ENCODE assay signal across 13 cellular contexts in the genomic region with DNA sequence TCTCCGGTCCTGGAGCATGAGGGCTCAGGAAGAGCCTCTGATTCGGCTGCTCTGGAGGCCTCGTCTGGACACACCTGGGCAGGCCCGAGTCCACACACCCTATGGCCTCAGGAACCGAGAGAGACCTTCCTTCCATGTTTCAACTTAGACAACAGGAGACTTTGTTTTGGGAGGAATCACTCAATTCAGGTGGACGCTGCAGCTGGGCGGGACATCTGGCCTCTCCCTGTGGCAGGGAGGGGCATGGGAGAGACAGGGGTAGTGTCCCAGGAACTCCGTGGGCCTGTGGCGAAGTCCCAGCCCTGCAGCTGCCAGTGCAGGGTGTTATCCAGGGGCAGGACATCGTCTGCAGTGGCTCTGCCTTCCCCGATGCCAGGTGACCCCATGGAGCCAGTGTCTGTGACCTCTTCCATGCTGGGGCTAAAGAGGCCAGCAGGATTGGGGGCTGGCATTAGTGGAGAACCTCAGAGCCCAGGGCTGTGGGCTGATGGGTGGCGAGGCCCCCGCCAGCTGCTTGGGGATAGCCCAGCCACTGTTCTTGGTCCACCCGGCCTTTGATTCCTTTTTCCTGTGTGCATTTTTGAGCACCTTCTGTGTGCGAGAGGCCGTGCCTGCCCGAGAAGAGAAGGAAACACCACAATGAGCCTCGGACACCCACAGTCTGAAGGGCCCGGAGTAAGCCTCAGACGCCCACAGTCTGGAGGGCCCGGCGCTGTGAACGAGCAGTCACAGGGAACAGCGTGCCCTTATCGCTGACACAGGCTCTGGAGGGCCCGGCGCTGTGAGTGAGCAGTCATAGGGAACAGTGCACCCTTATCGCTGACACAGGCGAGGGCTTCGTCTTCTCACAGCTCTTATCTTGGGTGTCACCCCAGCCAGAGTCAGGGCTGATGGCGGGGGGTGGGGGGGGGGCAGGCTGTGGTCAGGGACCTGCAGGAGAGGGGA. TPM values are rescaled to one million over a fixed set of nuclear protein-coding genes. Genes with fewer than 3 reads are reported as not detected.
DNase-seq lines count a peak whose midpoint lies in the region; ATAC-seq and TF ChIP-seq lines count a peak whose summit lies in the region.
"Had no signal": no experiment of that assay in that cellular context is flagged by ENCODE, and none has a peak within 500 bp of the region (broad histone marks: within the 10 kb centered on the region; RNA-seq: fewer than 3 reads in every experiment).

No MANE protein-coding gene starts in this region.

- DNase-seq in NT2/D1 (ENCODE audit: low read depth, low spot score), result no peak
- no peak for DNase-seq in coronary artery (ENCODE audit: low spot score)
- peak; percentile 71 for DNase-seq in testis
- no peak for DNase-seq in stimulated activated CD4-positive, alpha-beta T cell treated with anti-CD3 and anti-CD28 coated beads, Interleukin-2, amount 100 ng/mL, for 48 hours
- DNase-seq in activated naive CD4-positive, alpha-beta T cell (lab: John Stamatoyannopoulos, UW), result no peak
- no peak for DNase-seq in activated gamma-delta T cell treated with Interleukin-2 at 50 U/mL for 16 hours
- DNase-seq: activated effector memory CD4-positive, alpha-beta T cell treated with Interleukin-2 at 50 U/mL for 16 hours; NCI-H1930; NK-92 treated with Interleukin-12 subunit alpha and Interleukin-12 subunit beta, amount 100 ng/mL, for 24 hours; stimulated activated CD4-positive, alpha-beta T cell treated with anti-CD3 and anti-CD28 coated beads, Interleukin-15, amount 100 ng/mL, for 24 hours had no signal

- H3K4me1 ChIP-seq in NT2/D1 (ENCODE audit: insufficient read depth, insufficient read length) (peaks cover 76% of the 10 kb centered on the region), testis (peaks cover 52% of the 10 kb centered on the region)

- peak overlapping the region; percentile 37 for H3K9ac ChIP-seq in NT2/D1 (ENCODE audit: insufficient read length, low read depth)
- H3K9ac ChIP-seq: BLaER1 had no signal

- H3K36me3 ChIP-seq in NT2/D1 (ENCODE audit: insufficient read depth, insufficient read length, low read length) (peaks cover 95% of the 10 kb centered on the region), testis (ENCODE audit: low read depth, missing control alignments) (no peaks in the 10 kb centered on the region)
- H3K36me3 ChIP-seq: BLaER1 had no signal

- TF ChIP-seq CTCF in coronary artery (IDR thresholded peaks at IDR 0.05), result no peak
- TF ChIP-seq CTCF in testis (IDR thresholded peaks at IDR 0.05), result no peak

- 78 to 82% methylated on average over 21 to 30 of the region's 31 CpGs for WGBS in testis, 2 donors

- H3K27ac ChIP-seq in coronary artery, result peak overlapping the region; percentile 88 to 98
- peak overlapping the region; percentile 46 for H3K27ac ChIP-seq in layer of hippocampus (ENCODE audit: low read depth, low read length)
- H3K27ac ChIP-seq in testis, result peak overlapping the region; percentile 64 to 80
- H3K27ac ChIP-seq: BLaER1 had no signal

- no peaks in the 10 kb centered on the region for H3K27me3 ChIP-seq in NT2/D1 (ENCODE audit: insufficient read depth, insufficient read length)
- H3K27me3 ChIP-seq in layer of hippocampus (ENCODE audit: control insufficient read depth, insufficient read depth, low read length), result peaks cover 5% of the 10 kb centered on the region
- no peaks in the 10 kb centered on the region for H3K27me3 ChIP-seq in testis

- no peak overlapping the region for H3K4me3 ChIP-seq in NT2/D1 (ENCODE audit: insufficient read length, low read depth)
- peak overlapping the region; percentile 54 for H3K4me3 ChIP-seq in coronary artery
- no peak overlapping the region for H3K4me3 ChIP-seq in testis
- H3K4me3 ChIP-seq: BLaER1 had no signal

- H3K9me3 ChIP-seq in NT2/D1 (ENCODE audit: insufficient read depth, low read length) (no peaks in the 10 kb centered on the region), testis (no peaks in the 10 kb centered on the region)
- H3K9me3 ChIP-seq: BLaER1 had no signal

- intact Hi-C loops in testis (cut with DNase I; ENCODE audit: low total_unique reads), result no loop called here

- TF ChIP-seq POLR2A in testis (IDR thresholded peaks at IDR 0.05), result no peak

- no peak for ATAC-seq in HG02840 (IDR thresholded peaks at IDR 0.05; ENCODE audit: low FRiP score, unreplicated experiment)

RNA-seq across cellular contexts. Expression of a gene that starts 6.2 kb away (rescaled TPM):
- 100 to 1,000 TPM; 111 to 165 TPM for total RNA-seq in testis
- polyA plus RNA-seq in testis (ENCODE audit: insufficient read depth, low read depth, low replicate concordance), result 53.2 TPM
